ENCODE assay signal across 7 cellular contexts in the genomic region with DNA sequence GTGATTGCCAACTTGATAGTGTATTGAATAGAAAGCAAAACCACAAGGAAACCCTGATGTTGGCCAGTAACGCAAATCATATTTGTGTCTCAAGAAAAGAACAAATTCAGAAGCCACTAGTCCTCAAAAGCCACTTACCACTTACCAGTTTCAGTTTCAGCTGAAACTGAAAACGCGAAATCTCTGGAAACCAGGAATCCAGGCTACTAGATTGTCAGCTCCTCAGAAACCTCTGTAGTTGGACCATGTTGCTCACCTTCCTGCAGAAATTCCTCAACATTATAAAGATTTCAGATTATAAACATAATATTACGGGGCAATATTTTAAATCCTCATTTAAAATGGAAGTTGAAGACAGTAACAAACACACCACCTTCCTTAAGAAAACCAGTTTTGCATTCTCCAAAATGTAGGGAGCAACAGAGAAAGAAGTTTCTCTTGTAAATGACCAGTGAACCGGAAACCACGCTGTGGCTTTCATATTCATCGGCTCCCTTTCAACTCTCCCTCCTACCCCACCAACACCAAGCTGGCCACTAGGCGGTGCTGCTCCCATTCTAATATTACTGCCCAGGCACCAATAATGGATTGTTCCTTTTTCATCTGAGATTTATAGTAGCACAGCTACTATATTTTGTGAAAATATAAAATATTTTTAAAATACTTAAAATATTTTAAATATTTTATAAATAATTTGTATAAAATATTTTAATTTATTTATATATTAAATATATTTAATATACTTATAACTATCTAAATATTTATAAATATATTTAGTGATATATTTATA. TPM values are rescaled to one million over a fixed set of nuclear protein-coding genes. Genes with fewer than 3 reads are reported as not detected.
DNase-seq lines count a peak whose midpoint lies in the region; ATAC-seq and TF ChIP-seq lines count a peak whose summit lies in the region.

No MANE protein-coding gene starts in this region.

- peak overlapping the region; percentile 8 for H3K4me3 ChIP-seq in astrocyte of the spinal cord (ENCODE audit: low read depth, low read length)

- DNase-seq in NCI-H1694 treated with DMSO at 0.1 percent for 48 hours (lab: John Stamatoyannopoulos, UW) (peak; percentile 47), T-helper 22 cell (ENCODE audit: low read depth) (peak; percentile 55), astrocyte of the spinal cord (ENCODE audit: low read depth, low spot score) (peak; percentile 83), iPS DF 19.7 (ENCODE audit: low read depth, low spot score) (peak; percentile 72), sciatic nerve (ENCODE audit: low spot score) (peak; percentile 97)

- in situ Hi-C loops in astrocyte of the spinal cord (cut with HindIII; ENCODE audit: low sequenced_read_pairs): no loop called here

- TF ChIP-seq CTCF in astrocyte of the spinal cord (IDR thresholded peaks at IDR 0.05; ENCODE audit: low read depth, low read length): peak; percentile 96

- peak; percentile 74 for ATAC-seq in GM18498 (IDR thresholded peaks at IDR 0.05; ENCODE audit: unreplicated experiment)
- ATAC-seq in HG02938 (IDR thresholded peaks at IDR 0.05; ENCODE audit: unreplicated experiment): peak; percentile 50
- ATAC-seq in sciatic nerve: peak; percentile 98

- intact Hi-C loops in sciatic nerve (cut with DNase I): loop anchor here (5.0 kb wide), 1 partner anchor 203 kb away; no protein-coding TSS in a partner anchor

RNA-seq across cellular contexts. Expression of a gene that starts 8.7 kb away (rescaled TPM):
- 72.5 TPM for total RNA-seq in sciatic nerve

RNA-seq across cellular contexts. Expression of a gene that starts 32.3 kb away (rescaled TPM):
- total RNA-seq in sciatic nerve: 5.9 TPM

Comparison
In these comparisons a context has a peak if more than half of its experiments do, and no peak if none do; other contexts are left out.
1. Peak in every context shown above with its lines: DNase-seq, ATAC-seq and H3K4me3 ChIP-seq.
2. DNase-seq: peak in every context shown above with its lines; median percentile 97 in sciatic nerve; 83 in astrocyte of the spinal cord; 72 in iPS DF 19.7; 55 in T-helper 22 cell; 47 in NCI-H1694 treated with DMSO at 0.1 percent for 48 hours.